Comparison of ENCODE assay signal across 8 cellular contexts in the genomic region with DNA sequence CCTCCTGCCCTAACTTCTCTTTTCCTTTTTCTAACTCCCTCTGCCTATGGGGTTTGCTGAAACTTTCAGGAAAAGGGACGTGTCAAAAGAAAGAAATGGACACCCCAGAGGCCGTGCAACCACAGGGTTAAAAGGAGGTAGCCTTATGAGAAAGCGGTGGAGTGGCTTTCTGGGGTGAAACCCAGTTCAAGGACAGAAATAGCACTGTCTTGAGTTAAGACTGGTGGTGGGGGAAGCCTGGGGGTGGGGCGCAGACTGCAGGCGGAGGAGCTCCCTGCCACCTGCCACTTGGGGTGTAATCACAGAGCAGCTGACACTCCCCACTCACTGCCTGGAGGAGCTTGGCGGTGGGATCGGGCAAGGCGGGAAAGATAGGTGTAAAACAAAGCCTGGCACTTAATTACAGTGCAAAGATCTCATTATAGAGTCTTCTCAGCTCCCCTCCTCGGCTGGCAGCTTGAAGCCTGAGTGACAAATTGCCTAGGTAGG. TPM values are rescaled to one million over a fixed set of nuclear protein-coding genes. Genes with fewer than 3 reads are reported as not detected.
DNase-seq lines count a peak whose midpoint lies in the region; ATAC-seq and TF ChIP-seq lines count a peak whose summit lies in the region.

No MANE protein-coding gene starts in this region.

- H3F3A ChIP-seq in DOHH2 (ENCODE audit: control insufficient read depth, insufficient read depth) (no peaks in the 10 kb centered on the region), PC-3 (ENCODE audit: low read length, unreplicated experiment) (no peaks in the 10 kb centered on the region)

- BruUV-seq in PC-3 (replicated peaks; lab: Mats Ljungman, UMichigan) (no TSS peak), MCF 10A (replicated peaks; lab: Mats Ljungman, UMichigan) (no TSS peak)

- H3K27ac Mint-ChIP-seq in MCF 10A (ENCODE audit: low read depth, unreplicated experiment): no peak overlapping the region
- peak overlapping the region in 1 of 2 donors; percentile 57 for H3K27ac Mint-ChIP-seq in natural killer cell treated with Interleukin-12 subunit alpha and Interleukin-12 subunit beta and Interleukin-15 and Interleukin-18, amount 100 ng/mL, for 72 hours

- no peaks in the 10 kb centered on the region for H3K36me3 Mint-ChIP-seq in MCF 10A (ENCODE audit: insufficient read depth, unreplicated experiment)
- H3K36me3 Mint-ChIP-seq in natural killer cell treated with Interleukin-12 subunit alpha and Interleukin-12 subunit beta and Interleukin-15 and Interleukin-18, amount 100 ng/mL, for 72 hours: peaks cover 6% of the 10 kb centered on the region

- POLR2A ChIA-PET in PC-3 (lab: Charles Lee; ENCODE audit: unreplicated experiment): interaction anchor here (0.7 kb wide), 1 partner anchor 12 kb away, joined by 4 read pairs; no protein-coding TSS in a partner anchor
- POLR2A ChIA-PET in MCF 10A (lab: Yijun Ruan, JAX): interaction anchor here (0.7 to 1.8 kb wide), 2 partner anchors 9 to 406 kb away, joined by 3 to 10 read pairs; no protein-coding TSS in a partner anchor

- H3K4me2 ChIP-seq in DOHH2 (ENCODE audit: low read length): peak overlapping the region; percentile 51
- peak overlapping the region; percentile 77 for H3K4me2 ChIP-seq in PC-3 (ENCODE audit: low read length)

- CTCF ChIA-PET in PC-3 (lab: Charles Lee) (interaction anchor here (0.5 to 1.3 kb wide), 3 partner anchors 10 to 679 kb away, joined by 4 to 5 read pairs (median 4); no protein-coding TSS in a partner anchor), MCF 10A (lab: Yijun Ruan, JAX) (interaction anchor here (0.6 to 15.7 kb wide), 12 partner anchors 8 to 538 kb away, joined by 3 to 324 read pairs (median 5); no protein-coding TSS in a partner anchor)

- ATAC-seq in HG02973 (IDR thresholded peaks at IDR 0.05; ENCODE audit: unreplicated experiment): peak; percentile 35
- no peak for ATAC-seq in PC-3
- no peak for ATAC-seq in natural killer cell treated with Interleukin-12 subunit alpha and Interleukin-12 subunit beta and Interleukin-15 and Interleukin-18, amount 100 ng/mL, for 72 hours

- H3K79me2 ChIP-seq in DOHH2 (ENCODE audit: control insufficient read depth, low read length) (no peaks in the 10 kb centered on the region), PC-3 (ENCODE audit: low read length) (no peaks in the 10 kb centered on the region)

- intact Hi-C loops in PC-3 (cut with micrococcal nuclease): no loop called here
- intact Hi-C loops in MCF 10A (cut with micrococcal nuclease): no loop called here
- intact Hi-C loops in ascending aorta (cut with DNase I): loop anchor here (1.0 kb wide), 1 partner anchor 9 kb away; no protein-coding TSS in a partner anchor

- H3K4me3 ChIP-seq in DOHH2 (ENCODE audit: low read length) (peak overlapping the region; percentile 57), PC-3 (ENCODE audit: low read length) (no peak overlapping the region), ascending aorta (peak overlapping the region in 1 of 2 donors; percentile 69)

- no peak for DNase-seq in PC-3
- no peak for DNase-seq in MCF 10A (ENCODE audit: unreplicated experiment)
- DNase-seq in natural killer cell treated with Interleukin-12 subunit alpha and Interleukin-12 subunit beta and Interleukin-15 and Interleukin-18, amount 100 ng/mL, for 72 hours (ENCODE audit: low spot score): no peak
- DNase-seq in superior temporal gyrus (ENCODE audit: extremely low spot score): no peak
- no peak for DNase-seq in ascending aorta (ENCODE audit: low spot score in 2 of 2)
- DNase-seq in activated gamma-delta T cell treated with Interleukin-2 at 50 U/mL for 16 hours: no peak

- peak overlapping the region; percentile 89; the same call in 1 of the 2 replicates for H2AFZ ChIP-seq in PC-3 (ENCODE audit: low read length)

- H3K9ac ChIP-seq in PC-3 (ENCODE audit: low read length): no peak overlapping the region; the same call in 1 of the 2 replicates

- no peaks in the 10 kb centered on the region for H3K9me2 ChIP-seq in DOHH2 (replicated peaks; ENCODE audit: control insufficient read depth, low read length)
- no peaks in the 10 kb centered on the region for H3K9me2 ChIP-seq in PC-3 (replicated peaks; ENCODE audit: low read length)

- H3K36me3 ChIP-seq in DOHH2 (ENCODE audit: control insufficient read depth, low read length): no peaks in the 10 kb centered on the region
- no peaks in the 10 kb centered on the region for H3K36me3 ChIP-seq in PC-3 (ENCODE audit: low read depth, low read length)
- no peaks in the 10 kb centered on the region for H3K36me3 ChIP-seq in ascending aorta

- H3K4me3 Mint-ChIP-seq in MCF 10A (ENCODE audit: unreplicated experiment): peak overlapping the region; percentile 63
- H3K4me3 Mint-ChIP-seq in natural killer cell treated with Interleukin-12 subunit alpha and Interleukin-12 subunit beta and Interleukin-15 and Interleukin-18, amount 100 ng/mL, for 72 hours: peak overlapping the region; percentile 61

- H3K9me3 ChIP-seq in DOHH2 (ENCODE audit: control insufficient read depth, insufficient read depth, low read length): 0 out of 2 replicates have a peak, but pooled peaks cover 4% of the 10 kb centered on the region
- H3K9me3 ChIP-seq in PC-3 (ENCODE audit: low read length): 0 out of 2 replicates have a peak, but pooled peaks cover 4% of the 10 kb centered on the region
- H3K9me3 ChIP-seq in ascending aorta: peaks cover 6 to 9% of the 10 kb centered on the region in 2 donors

- no peaks in the 10 kb centered on the region for H3K27me3 Mint-ChIP-seq in MCF 10A (ENCODE audit: insufficient read depth, unreplicated experiment)
- peaks cover 9 to 15% of the 10 kb centered on the region in 2 donors for H3K27me3 Mint-ChIP-seq in natural killer cell treated with Interleukin-12 subunit alpha and Interleukin-12 subunit beta and Interleukin-15 and Interleukin-18, amount 100 ng/mL, for 72 hours

- TF ChIP-seq CTCF in DOHH2 (IDR thresholded peaks at IDR 0.05; ENCODE audit: low read depth, low read length, poor library complexity, severe bottlenecking) (no peak), PC-3 (conservative IDR thresholded peaks at IDR 0.05; ENCODE audit: low read depth, low read length) (no peak), MCF 10A (IDR thresholded peaks at IDR 0.05; ENCODE audit: unreplicated experiment) (no peak), ascending aorta (IDR thresholded peaks at IDR 0.05) (no peak)

- no peaks in the 10 kb centered on the region for H3K4me1 Mint-ChIP-seq in MCF 10A (ENCODE audit: insufficient read depth, unreplicated experiment)
- H3K4me1 Mint-ChIP-seq in natural killer cell treated with Interleukin-12 subunit alpha and Interleukin-12 subunit beta and Interleukin-15 and Interleukin-18, amount 100 ng/mL, for 72 hours (ENCODE audit: low read depth in 2 of 2): peaks cover 7% of the 10 kb centered on the region in 2 donors

- peaks cover 15% of the 10 kb centered on the region for H3K9me3 Mint-ChIP-seq in MCF 10A (ENCODE audit: unreplicated experiment)
- no peaks in the 10 kb centered on the region for H3K9me3 Mint-ChIP-seq in natural killer cell treated with Interleukin-12 subunit alpha and Interleukin-12 subunit beta and Interleukin-15 and Interleukin-18, amount 100 ng/mL, for 72 hours

- H3K4me1 ChIP-seq in DOHH2 (ENCODE audit: control insufficient read depth, low read length) (peaks cover 6% of the 10 kb centered on the region), PC-3 (ENCODE audit: insufficient read depth, low read length) (peaks cover 11% of the 10 kb centered on the region), ascending aorta (peaks cover 0 to 6% of the 10 kb centered on the region in 2 donors)

- H3K27ac ChIP-seq in DOHH2 (ENCODE audit: low read depth, low read length) (no peak overlapping the region), PC-3 (ENCODE audit: low read length) (no peak overlapping the region), ascending aorta (no peak overlapping the region)

- H3K27me3 ChIP-seq in DOHH2 (ENCODE audit: control insufficient read depth, low read length) (0 out of 2 replicates have a peak, but pooled peaks cover 3% of the 10 kb centered on the region), PC-3 (ENCODE audit: low read length) (no peaks in the 10 kb centered on the region; the same call in 1 of the 2 replicates), ascending aorta (no peaks in the 10 kb centered on the region)

- H4K20me1 ChIP-seq in DOHH2 (ENCODE audit: control insufficient read depth, insufficient read depth, low read depth, low read length): no peaks in the 10 kb centered on the region
- H4K20me1 ChIP-seq in PC-3 (ENCODE audit: low read length): no peaks in the 10 kb centered on the region

RNA-seq across cellular contexts. Expression of gene TLR5, which starts 0.8 kb away (rescaled TPM):
- total RNA-seq in PC-3 (2014; rRNA removed): 0.46 and 1.2 TPM in 2 replicates
- total RNA-seq in MCF 10A (2022): 0.81 and 1.5 TPM in 2 replicates
- total RNA-seq in natural killer cell treated with Interleukin-12 subunit alpha and Interleukin-12 subunit beta and Interleukin-15 and Interleukin-18, amount 100 ng/mL, for 72 hours: under 1 TPM; 0.11 to 0.38 TPM
- 3.9 TPM for total RNA-seq in ascending aorta
